Comparison of ENCODE assay signal across 11 cellular contexts in genomic region chr10:88062798-88063472, GRCh38.
DNase-seq lines count a peak whose midpoint lies in the region; ATAC-seq and TF ChIP-seq lines count a peak whose summit lies in the region.
"Had no signal": no experiment of that assay in that cellular context is flagged by ENCODE, and none has a peak within 500 bp of the region (broad histone marks: within the 10 kb centered on the region; RNA-seq: fewer than 3 reads in every experiment).

No MANE protein-coding gene starts in this region.

- intact Hi-C loops in CD4-positive, alpha-beta T cell (cut with DNase I, micrococcal nuclease): loop anchor here (5.0 to 10.0 kb wide), 2 partner anchors 96 to 118 kb away; no protein-coding TSS in a partner anchor

- H3K27ac Mint-ChIP-seq in CD4-positive, alpha-beta T cell: peak overlapping the region; percentile 89
- H3K27ac Mint-ChIP-seq in osteocyte (ENCODE audit: unreplicated experiment): peak overlapping the region; percentile 78
- H3K27ac Mint-ChIP-seq: activated T-cell treated with anti-CD3 and anti-CD28 coated beads, Interleukin-2, amount 50 U/mL, for 72 hours had no signal

- ATAC-seq in CD4-positive, alpha-beta T cell (ENCODE audit: poor library complexity): no peak
- ATAC-seq in GM21619 (IDR thresholded peaks at IDR 0.05; ENCODE audit: unreplicated experiment) (no peak), GM21515 (IDR thresholded peaks at IDR 0.05; ENCODE audit: unreplicated experiment) (no peak)
- ATAC-seq: activated T-cell treated with anti-CD3 and anti-CD28 coated beads, Interleukin-2, amount 50 U/mL, for 72 hours had no signal

- CTCF ChIA-PET in CD4-positive, alpha-beta T cell (lab: Charles Lee): no interaction called here

- no peaks in the 10 kb centered on the region for H3K27me3 Mint-ChIP-seq in CD4-positive, alpha-beta T cell
- H3K27me3 Mint-ChIP-seq in osteocyte (ENCODE audit: unreplicated experiment): no peaks in the 10 kb centered on the region

- H3K9me3 Mint-ChIP-seq in CD4-positive, alpha-beta T cell: no peaks in the 10 kb centered on the region
- H3K9me3 Mint-ChIP-seq in osteocyte (ENCODE audit: unreplicated experiment): peaks cover 5% of the 10 kb centered on the region

- no peak for DNase-seq in CD4-positive, alpha-beta T cell
- DNase-seq in NCI-H226 (peak; percentile 67), epithelial cell of prostate (ENCODE audit: low read depth, low spot score) (no peak), osteocyte (ENCODE audit: extremely low spot score, unreplicated experiment) (no peak), SKM-1 treated with dmso at 0.1 percent for 144 hours (lab: John Stamatoyannopoulos, UW; ENCODE audit: unreplicated experiment) (no peak)
- DNase-seq in activated CD4-positive, alpha-beta T cell treated with anti-CD3 and anti-CD28 coated beads, Interleukin-2, amount 50 U/mL, for 1 hour: no peak
- DNase-seq: activated T-cell treated with anti-CD3 and anti-CD28 coated beads, Interleukin-2, amount 50 U/mL, for 72 hours; KG1; stimulated activated CD4-positive, alpha-beta T cell treated with anti-CD3 and anti-CD28 coated beads, Interleukin-2, amount 100 ng/mL, for 24 hours had no signal

- H3K36me3 Mint-ChIP-seq in CD4-positive, alpha-beta T cell (ENCODE audit: low read depth): no peaks in the 10 kb centered on the region
- H3K36me3 Mint-ChIP-seq in osteocyte (ENCODE audit: unreplicated experiment): no peaks in the 10 kb centered on the region

- POLR2A ChIA-PET in CD4-positive, alpha-beta T cell (lab: Charles Lee): interaction anchor here (1.0 to 1.7 kb wide), 2 partner anchors 29 to 155 kb away, joined by 3 to 5 read pairs; no protein-coding TSS in a partner anchor

- peaks cover 61% of the 10 kb centered on the region for H3K4me1 Mint-ChIP-seq in CD4-positive, alpha-beta T cell (ENCODE audit: low read depth)
- H3K4me1 Mint-ChIP-seq in osteocyte (ENCODE audit: unreplicated experiment): peaks cover 22% of the 10 kb centered on the region

- no peak for TF ChIP-seq CTCF in CD4-positive, alpha-beta T cell (IDR thresholded peaks at IDR 0.05)
- no peak for TF ChIP-seq CTCF in osteocyte (IDR thresholded peaks at IDR 0.05)

- H3K4me3 Mint-ChIP-seq in CD4-positive, alpha-beta T cell: no peak overlapping the region
- no peak overlapping the region for H3K4me3 Mint-ChIP-seq in osteocyte (ENCODE audit: unreplicated experiment)
- H3K4me3 Mint-ChIP-seq: activated T-cell treated with anti-CD3 and anti-CD28 coated beads, Interleukin-2, amount 50 U/mL, for 72 hours had no signal

- no peaks in the 10 kb centered on the region for H3K9me3 ChIP-seq in CD4-positive, alpha-beta T cell (ENCODE audit: control insufficient read depth, low read length)

- H3K27me3 ChIP-seq in CD4-positive, alpha-beta T cell (ENCODE audit: control insufficient read depth, insufficient read depth, low read length): no peaks in the 10 kb centered on the region

- no peak overlapping the region for H3K27ac ChIP-seq in CD4-positive, alpha-beta T cell (ENCODE audit: low read depth, low read length)
- peak overlapping the region; percentile 21 for H3K27ac ChIP-seq in epithelial cell of prostate
